1 cellular context compared by ENCODE assay signal in the genomic region with DNA sequence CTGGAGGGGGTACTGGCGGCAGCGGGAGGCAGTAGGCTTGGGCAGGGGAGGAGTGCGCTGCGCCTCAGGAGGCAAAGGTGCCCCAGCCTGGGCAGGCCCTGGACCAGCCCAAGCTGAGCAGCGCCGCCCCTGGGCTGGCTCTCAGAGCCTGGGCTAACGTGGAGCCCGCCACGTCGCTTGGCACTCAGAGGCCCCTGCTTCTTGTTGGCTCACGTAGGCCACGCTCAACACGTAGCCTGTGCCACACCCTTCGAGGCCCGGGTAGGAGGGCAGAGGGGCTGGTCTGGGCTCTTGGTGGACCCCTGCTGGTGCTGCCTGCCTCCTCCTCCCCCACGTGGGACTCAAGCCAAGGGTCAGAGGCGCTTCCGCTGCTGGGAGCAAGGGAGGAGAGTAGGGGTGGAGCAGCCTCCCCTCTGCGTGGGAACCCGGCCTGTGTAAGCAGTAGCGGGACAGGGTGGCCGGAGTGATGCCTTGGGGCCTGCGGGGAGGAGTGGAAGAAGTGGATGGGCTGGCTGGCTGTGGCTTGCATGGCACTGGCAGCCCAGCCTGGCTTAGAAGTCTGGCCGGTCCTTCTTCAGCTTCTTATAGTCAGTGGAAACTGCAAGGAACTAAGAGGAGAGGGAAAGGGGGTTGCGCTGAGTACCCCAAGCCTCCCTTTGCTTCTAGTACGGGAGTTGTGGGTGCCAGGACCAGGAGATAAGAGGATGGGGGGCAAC.
TF ChIP-seq lines count a peak whose summit lies in the region.

No MANE protein-coding gene starts in this region.

TF ChIP-seq in endothelial cell of umbilical vein, 7 proteins besides CTCF, POLR2A, EP300 and RAD21:
- no peak for TF ChIP-seq POLR2AphosphoS5 (IDR thresholded peaks at IDR 0.05; ENCODE audit: insufficient read depth, low read depth, low read length)
- TF ChIP-seq MYC (IDR thresholded peaks at IDR 0.05; ENCODE audit: low read depth, low read length) = no peak
- TF ChIP-seq EZH2 (IDR thresholded peaks at IDR 0.05; ENCODE audit: borderline replicate concordance, low read depth, low read length, severe bottlenecking) = no peak
- no peak for TF ChIP-seq JUN (IDR thresholded peaks at IDR 0.05; ENCODE audit: borderline replicate concordance, insufficient read depth, insufficient read length, low read depth)
- TF ChIP-seq GATA2 (IDR thresholded peaks at IDR 0.05; ENCODE audit: insufficient read depth, insufficient read length, low read depth, low read length) = no peak
- no peak for TF ChIP-seq FOS (IDR thresholded peaks at IDR 0.05; ENCODE audit: borderline replicate concordance, insufficient read depth, low read length)
- TF ChIP-seq, protein P1, sequence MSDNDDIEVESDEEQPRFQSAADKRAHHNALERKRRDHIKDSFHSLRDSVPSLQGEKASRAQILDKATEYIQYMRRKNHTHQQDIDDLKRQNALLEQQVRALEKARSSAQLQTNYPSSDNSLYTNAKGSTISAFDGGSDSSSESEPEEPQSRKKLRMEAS (IDR thresholded peaks at IDR 0.05; ENCODE audit: insufficient read depth, insufficient read length) = no peak
TF ChIP-seq in endothelial cell of umbilical vein: peak in this region for 0.
